In genomic region chr7:101308245-101309085, GRCh38 we compare ENCODE assay signal across 8 cellular contexts. TPM values are rescaled to one million over a fixed set of nuclear protein-coding genes. Genes with fewer than 3 reads are reported as not detected.
DNase-seq lines count a peak whose midpoint lies in the region; ATAC-seq and TF ChIP-seq lines count a peak whose summit lies in the region.

No MANE protein-coding gene starts in this region.

- peaks cover 45 to 58% of the 10 kb centered on the region in 2 donors for H3K27me3 Mint-ChIP-seq in effector memory CD8-positive, alpha-beta T cell

- no peak for TF ChIP-seq EP300 in stomach (IDR thresholded peaks at IDR 0.05)

- peak overlapping the region; percentile 83 for H3K4me3 ChIP-seq in ACC112 (ENCODE audit: low read depth, low read length)
- H3K4me3 ChIP-seq in H7 (ENCODE audit: insufficient read depth, low read depth, low read length), result peak overlapping the region; percentile 96
- H3K4me3 ChIP-seq in WERI-Rb-1 (ENCODE audit: low read depth, low read length), result peak overlapping the region; percentile 58
- peak overlapping the region; percentile 4 to 27 for H3K4me3 ChIP-seq in muscle layer of colon (ENCODE audit: low read depth in 1 of 2, low read length in 2 of 2)
- peak overlapping the region; percentile 43 to 63 (median 50) for H3K4me3 ChIP-seq in stomach

- TF ChIP-seq POLR2A in stomach (IDR thresholded peaks at IDR 0.05), result no peak

- H3K27ac Mint-ChIP-seq in effector memory CD8-positive, alpha-beta T cell, result no peak overlapping the region

- H3K36me3 ChIP-seq in ACC112 (ENCODE audit: insufficient read depth, low read length), result no peaks in the 10 kb centered on the region; the same call in 1 of the 2 replicates
- peaks cover 24% of the 10 kb centered on the region for H3K36me3 ChIP-seq in H7 (replicated peaks; ENCODE audit: control insufficient read depth, insufficient read depth, low read length)
- H3K36me3 ChIP-seq in WERI-Rb-1, result peaks cover 19% of the 10 kb centered on the region
- H3K36me3 ChIP-seq in muscle layer of colon (ENCODE audit: insufficient read depth, low read length), result no peaks in the 10 kb centered on the region
- H3K36me3 ChIP-seq in stomach, result no peaks in the 10 kb centered on the region

- POLR2A ChIA-PET in GM10248 (lab: Yijun Ruan, JAX), result no interaction called here

- CTCF ChIA-PET in GM10248 (lab: Yijun Ruan, JAX), result no interaction called here

- WGBS in stomach, 5 donors, result 0 to 7% (median 5%) methylated on average over 16 to 62 of the region's 62 CpGs

- H3K27me3 ChIP-seq in ACC112 (ENCODE audit: insufficient read depth, low read length) (peaks cover 10% of the 10 kb centered on the region), H7 (ENCODE audit: control insufficient read depth, insufficient read depth, low read length) (no peaks in the 10 kb centered on the region), WERI-Rb-1 (ENCODE audit: insufficient read depth, low read depth, severe bottlenecking) (no peaks in the 10 kb centered on the region), muscle layer of colon (ENCODE audit: control insufficient read depth in 1 of 2, insufficient read depth in 2 of 2, low read length in 2 of 2) (peaks cover 12 to 33% of the 10 kb centered on the region in 2 donors), stomach (peaks cover 0 to 61% (median 22%) of the 10 kb centered on the region in 3 donors)

- no peaks in the 10 kb centered on the region for H3K36me3 Mint-ChIP-seq in effector memory CD8-positive, alpha-beta T cell (ENCODE audit: insufficient read depth)

- DNase-seq in H7 (peak; percentile 93), WERI-Rb-1 (peak; percentile 74), stomach (peak; percentile 87), GM10248 (ENCODE audit: extremely low spot score) (no peak), cerebellar nuclear complex (lab: John Stamatoyannopoulos, UW) (no peak)
- DNase-seq in effector memory CD8-positive, alpha-beta T cell, result no peak

- TF ChIP-seq CTCF in WERI-Rb-1 (IDR thresholded peaks at IDR 0.05; ENCODE audit: low read depth, low read length), result no peak
- no peak for TF ChIP-seq CTCF in stomach (IDR thresholded peaks at IDR 0.05)
- no peak for TF ChIP-seq CTCF in GM10248 (IDR thresholded peaks at IDR 0.05; ENCODE audit: control extremely low read depth, extremely low read depth, low read depth, missing control alignments)

- intact Hi-C loops in stomach (cut with DNase I; ENCODE audit: low total_unique reads), result no loop called here

- H3K4me1 ChIP-seq in ACC112 (ENCODE audit: control insufficient read depth, insufficient read depth, low read length, unreplicated experiment) (no peaks in the 10 kb centered on the region), muscle layer of colon (ENCODE audit: insufficient read depth, low read length) (peaks cover 7% of the 10 kb centered on the region), stomach (peaks cover 10 to 17% (median 15%) of the 10 kb centered on the region in 4 donors)

- H3K4me3 Mint-ChIP-seq in effector memory CD8-positive, alpha-beta T cell, result peak overlapping the region; percentile 81 to 84

- peaks cover 7% of the 10 kb centered on the region in 2 donors for H3K4me1 Mint-ChIP-seq in effector memory CD8-positive, alpha-beta T cell (ENCODE audit: low read depth in 2 of 2)

- peak; percentile 40 for ATAC-seq in effector memory CD8-positive, alpha-beta T cell (replicated peaks)

- no peak overlapping the region for H3K9ac ChIP-seq in muscle layer of colon (ENCODE audit: low read length)

- H3K27ac ChIP-seq in ACC112 (ENCODE audit: low read depth, low read length) (no peak overlapping the region), WERI-Rb-1 (no peak overlapping the region), muscle layer of colon (ENCODE audit: low read depth, low read length) (no peak overlapping the region), stomach (peak overlapping the region in 4 of 5 donors; percentile 5 to 70 (median 44))

- peaks cover 4 to 7% of the 10 kb centered on the region in 2 donors for H3K9me3 Mint-ChIP-seq in effector memory CD8-positive, alpha-beta T cell

- H2AFZ ChIP-seq in ACC112 (ENCODE audit: low read length, unreplicated experiment), result peak overlapping the region; percentile 10

- no peaks in the 10 kb centered on the region for H3K79me2 ChIP-seq in ACC112 (ENCODE audit: control insufficient read depth, insufficient read depth, low read length, unreplicated experiment)

- H3K9me3 ChIP-seq in WERI-Rb-1 (ENCODE audit: severe bottlenecking) (peaks cover 15% of the 10 kb centered on the region), muscle layer of colon (ENCODE audit: low read length) (no peaks in the 10 kb centered on the region), stomach (peaks cover 0 to 23% (median 18%) of the 10 kb centered on the region in 4 donors)

RNA-seq across cellular contexts. Expression of gene IFT22, which starts 13.1 kb away (rescaled TPM):
- total RNA-seq in H7 (2014; rRNA removed; shearing (Covaris generic)), result 19.8 and 27.4 TPM in 2 replicates
- total RNA-seq in stomach, result 10 to 100 TPM in 4 of 5 donors, 1 to 10 TPM in 1; 4.6 to 36.4 (median 13.4) TPM
- polyA plus RNA-seq in stomach, result 10 to 100 TPM; 20.5 to 31.2 (median 22.6) TPM

RNA-seq across cellular contexts. Expression of gene COL26A1, which starts 54.2 kb away (rescaled TPM):
- 70.3 and 77.5 TPM in 2 replicates for total RNA-seq in H7 (2014; rRNA removed; shearing (Covaris generic))
- total RNA-seq in stomach, result under 1 TPM in 1 of 5 donors, not detected in 4; 0.55 TPM
- polyA plus RNA-seq in stomach, result under 1 TPM in 2 of 3 donors, not detected in 1; 0.20 to 0.31 TPM

Comparison
In these comparisons a context has a peak if more than half of its experiments do, and no peak if none do; other contexts are left out.
1. H3K27ac ChIP-seq: peak in stomach (4 of 5); none in ACC112 (single experiment), WERI-Rb-1 (single experiment) and muscle layer of colon (single experiment).
2. H3K4me3 ChIP-seq: peak in every context shown above with its lines; median percentile 96 in H7; 83 in ACC112; 58 in WERI-Rb-1; 50 in stomach; 16 in muscle layer of colon.
3. DNase-seq: peak in H7 (single experiment), WERI-Rb-1 (single experiment) and stomach (single experiment); none in effector memory CD8-positive, alpha-beta T cell (0 of 3), GM10248 (single experiment) and cerebellar nuclear complex (0 of 2).
4. RNA of gene COL26A1, which starts 54.2 kb away (total RNA-seq): 70.3 to 77.5 TPM in H7; 0.55 TPM in stomach; every median in the first group is over 10 times any median in the second.